ENCODE assay signal across 8 cellular contexts in the genomic region with DNA sequence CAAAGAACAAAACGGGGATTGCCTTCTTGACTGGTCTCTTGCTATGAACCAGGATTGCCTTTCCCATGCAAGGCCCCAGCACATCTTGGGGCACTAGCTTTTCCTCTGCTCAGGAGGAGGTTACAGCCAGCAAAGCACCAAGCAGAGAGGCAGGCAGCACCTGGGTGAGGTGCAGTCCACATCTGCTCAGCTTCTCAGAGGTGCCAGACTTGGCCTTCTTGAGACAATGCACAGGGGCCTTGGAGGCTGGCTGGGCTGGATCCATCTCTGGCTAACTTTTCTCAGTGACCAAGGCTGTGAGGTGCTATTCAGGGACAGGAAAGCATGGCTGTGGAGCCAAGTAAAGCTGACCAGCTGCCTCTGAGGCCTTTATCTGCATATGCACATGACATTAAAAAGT.
"Had no signal": no experiment of that assay in that cellular context is flagged by ENCODE, and none has a peak within 500 bp of the region (broad histone marks: within the 10 kb centered on the region; RNA-seq: fewer than 3 reads in every experiment).

No MANE protein-coding gene starts in this region.

- FAIRE-seq: G401.6, GM12878, GM12891, GM12892, GM18507, GM19239 had no signal

- ATAC-seq: GM12878 had no signal

- DNase-seq: GDM1, GF-D8 had no signal

- H3K4me3 ChIP-seq: GM12878 had no signal
